Comparison of ENCODE assay signal across 1 cellular context in genomic region chr10:1323951-1324350, GRCh38.
A peak's percentile ranks its signal among the peaks of the same experiment; 100 is the strongest.
TF ChIP-seq lines count a peak whose summit lies in the region.

No MANE protein-coding gene starts in this region.

TF ChIP-seq in GM12878, 131 proteins besides CTCF, POLR2A, EP300 and RAD21 (continued from another document):
- TF ChIP-seq MYC (IDR thresholded peaks at IDR 0.05; ENCODE audit: insufficient read depth, insufficient read length, insufficient replicate concordance, low read length, severe bottlenecking) (no peak), RUNX3 (IDR thresholded peaks at IDR 0.05; ENCODE audit: low read length) (peak; percentile 91), BHLHE40 (IDR thresholded peaks at IDR 0.05; ENCODE audit: borderline replicate concordance in 1 of 2, low read depth in 2 of 2, low read length in 1 of 2) (peak in 1 of 2 experiments; percentile 55; a peak in 2 of 4 replicates), SUZ12 (IDR thresholded peaks at IDR 0.05; ENCODE audit: unreplicated experiment) (no peak), CREM (IDR thresholded peaks at IDR 0.05; ENCODE audit: low read depth) (0 out of 2 replicates have a peak, but pooled peaks have one; percentile 41), GABPA (IDR thresholded peaks at IDR 0.05; ENCODE audit: low read depth) (peak; percentile 24; the same call in 1 of the 2 replicates), TCF7 (IDR thresholded peaks at IDR 0.05; ENCODE audit: borderline replicate concordance) (peak; percentile 76), EED (IDR thresholded peaks at IDR 0.05; ENCODE audit: low read depth) (0 out of 2 replicates have a peak, but pooled peaks have one; percentile 22), IKZF1 (conservative IDR thresholded peaks at IDR 0.05) (0 out of 2 replicates have a peak, but pooled peaks have one; percentile 28), NFIC (IDR thresholded peaks at IDR 0.05; ENCODE audit: low read depth, low read length) (peak; percentile 63; the same call in 1 of the 2 replicates), JUNB (IDR thresholded peaks at IDR 0.05) (peak; percentile 68)
